In genomic region chr2:227461878-227462462, GRCh38 we compare ENCODE assay signal across 10 cellular contexts. TPM values are rescaled to one million over a fixed set of nuclear protein-coding genes. Genes with fewer than 3 reads are reported as not detected.
DNase-seq lines count a peak whose midpoint lies in the region; ATAC-seq and TF ChIP-seq lines count a peak whose summit lies in the region.
"Had no signal": no experiment of that assay in that cellular context is flagged by ENCODE, and none has a peak within 500 bp of the region (broad histone marks: within the 10 kb centered on the region; RNA-seq: fewer than 3 reads in every experiment).

No MANE protein-coding gene starts in this region.

- POLR2A ChIA-PET in Panc1 (lab: Charles Lee), result no interaction called here

- CTCF ChIA-PET in Panc1 (lab: Charles Lee), result no interaction called here

- H3K27me3 Mint-ChIP-seq in CD4-positive, CD25-positive, alpha-beta regulatory T cell, result no peaks in the 10 kb centered on the region

- no peaks in the 10 kb centered on the region for H3K9me3 ChIP-seq in CD4-positive, CD25-positive, alpha-beta regulatory T cell (ENCODE audit: control insufficient read depth in 2 of 2, low read length in 2 of 2)
- no peaks in the 10 kb centered on the region for H3K9me3 ChIP-seq in Panc1 (ENCODE audit: control insufficient read depth, insufficient read depth, low read depth, low read length)

- H3K36me3 ChIP-seq in CD4-positive, CD25-positive, alpha-beta regulatory T cell (ENCODE audit: control insufficient read depth, insufficient read depth, low read length), result no peaks in the 10 kb centered on the region
- H3K36me3 ChIP-seq in Panc1 (ENCODE audit: control insufficient read depth, insufficient read depth, low read length), result no peaks in the 10 kb centered on the region

- H3K4me3 ChIP-seq in CD4-positive, CD25-positive, alpha-beta regulatory T cell (ENCODE audit: low read depth, low read length), result peak overlapping the region; percentile 49
- H3K4me3 ChIP-seq in Panc1 (ENCODE audit: low read depth in 2 of 2, low read length in 2 of 2), result no peak overlapping the region

- no peak for DNase-seq in CD4-positive, CD25-positive, alpha-beta regulatory T cell
- DNase-seq in Panc1 (ENCODE audit: low read depth, low spot score) (no peak), inferior parietal cortex (ENCODE audit: extremely low spot score) (no peak), epidermal melanocyte (ENCODE audit: insufficient read length, low spot score) (no peak), activated gamma-delta T cell (lab: John Stamatoyannopoulos, UW) (no peak)
- DNase-seq in activated CD4-positive, alpha-beta T cell treated with anti-CD3 and anti-CD28 coated beads, Interleukin-2, amount 50 U/mL, for 4 hours, result no peak
- DNase-seq: effector memory CD8-positive, alpha-beta T cell had no signal

- intact Hi-C loops in Panc1 (cut with micrococcal nuclease; ENCODE audit: unreplicated experiment), result no loop called here

- H3K27me3 ChIP-seq in CD4-positive, CD25-positive, alpha-beta regulatory T cell (ENCODE audit: control insufficient read depth, insufficient read depth, low read length), result no peaks in the 10 kb centered on the region
- H3K27me3 ChIP-seq in Panc1 (ENCODE audit: control insufficient read depth, insufficient read depth, low read length), result no peaks in the 10 kb centered on the region

- in situ Hi-C loops in Panc1 (cut with HindIII; ENCODE audit: low pct_unique_long_range_greater_than_20kb, low sequenced_read_pairs), result no loop called here

- H3K27ac Mint-ChIP-seq in CD4-positive, CD25-positive, alpha-beta regulatory T cell, result peak overlapping the region; percentile 16 to 63 (median 34)
- H3K27ac Mint-ChIP-seq: effector memory CD8-positive, alpha-beta T cell had no signal

- no peaks in the 10 kb centered on the region for H3K36me3 Mint-ChIP-seq in CD4-positive, CD25-positive, alpha-beta regulatory T cell

- peak overlapping the region in 2 of 4 donors; percentile 10 to 16 for H3K4me3 Mint-ChIP-seq in CD4-positive, CD25-positive, alpha-beta regulatory T cell
- H3K4me3 Mint-ChIP-seq: effector memory CD8-positive, alpha-beta T cell had no signal

- H3K27ac ChIP-seq in CD4-positive, CD25-positive, alpha-beta regulatory T cell (ENCODE audit: insufficient read depth, low read length, poor library complexity, severe bottlenecking), result no peak overlapping the region
- peak overlapping the region; percentile 27; the same call in 1 of the 2 replicates for H3K27ac ChIP-seq in Panc1 (ENCODE audit: low read length)

- H3K4me1 Mint-ChIP-seq in CD4-positive, CD25-positive, alpha-beta regulatory T cell, result peaks cover 34 to 67% (median 49%) of the 10 kb centered on the region in 4 donors

- H3K4me1 ChIP-seq in CD4-positive, CD25-positive, alpha-beta regulatory T cell (ENCODE audit: control insufficient read depth, insufficient read depth, low read length, poor library complexity, severe bottlenecking), result peaks cover 53% of the 10 kb centered on the region
- H3K4me1 ChIP-seq in Panc1 (ENCODE audit: control insufficient read depth, insufficient read depth, low read length), result peaks cover 39% of the 10 kb centered on the region

- no TSS peak for BruUV-seq in Panc1 (replicated peaks; lab: Mats Ljungman, UMichigan)

- ATAC-seq in CD4-positive, CD25-positive, alpha-beta regulatory T cell (ENCODE audit: low read depth in 2 of 2), result no peak
- ATAC-seq in GM19043 (IDR thresholded peaks at IDR 0.05; ENCODE audit: low read depth, unreplicated experiment), result peak; percentile 17
- ATAC-seq in HG02870 (IDR thresholded peaks at IDR 0.05; ENCODE audit: unreplicated experiment), result peak; percentile 11
- ATAC-seq in Panc1, result no peak
- ATAC-seq: effector memory CD8-positive, alpha-beta T cell; HepG2 had no signal

- peaks cover 0 to 2% (median 0%) of the 10 kb centered on the region in 7 donors for H3K9me3 Mint-ChIP-seq in CD4-positive, CD25-positive, alpha-beta regulatory T cell
- H3K9me3 Mint-ChIP-seq: effector memory CD8-positive, alpha-beta T cell had no signal

- no peak for TF ChIP-seq CTCF in Panc1 (IDR thresholded peaks at IDR 0.05)

RNA-seq across cellular contexts. Expression of gene AGFG1, which starts 10.0 kb away (rescaled TPM):
- 64.0 TPM for total RNA-seq in CD4-positive, CD25-positive, alpha-beta regulatory T cell
- 10 to 100 TPM; 14.9 to 28.7 (median 20.2) TPM for polyA plus RNA-seq in CD4-positive, CD25-positive, alpha-beta regulatory T cell
- 98.5 TPM for total RNA-seq in Panc1 (2021; ENCODE audit: unreplicated experiment)
- polyA plus RNA-seq in Panc1 (2012; ENCODE audit: insufficient read length), result 52.1 TPM

Comparison
In these comparisons a context has a peak if more than half of its experiments do, and no peak if none do; other contexts are left out.
1. ATAC-seq: peak in GM19043 (single experiment) and HG02870 (single experiment); none in CD4-positive, CD25-positive, alpha-beta regulatory T cell (0 of 2) and Panc1 (single experiment).